ENCODE assay signal across 1 cellular context in genomic region chr22:45268958-45269844, GRCh38.
TF ChIP-seq lines count a peak whose summit lies in the region.

No MANE protein-coding gene starts in this region.

TF ChIP-seq in HEK293, 187 proteins besides CTCF, POLR2A, EP300 and RAD21 (continued from another document):
- TF ChIP-seq ZBTB11 (tag by site-specific recombination; conservative IDR thresholded peaks at IDR 0.05; ENCODE audit: low read depth) (no peak), ZNF24 (tag by site-specific recombination; IDR thresholded peaks at IDR 0.05) (no peak), ZNF335 (tag by site-specific recombination; conservative IDR thresholded peaks at IDR 0.05) (peak; percentile 98), ZBTB26 (tag by site-specific recombination; optimal IDR thresholded peaks at IDR 0.05) (peak; percentile 49), ZNF114 (tag by site-specific recombination; IDR thresholded peaks at IDR 0.05) (no peak), KLF8 (tag by site-specific recombination; IDR thresholded peaks at IDR 0.05) (peak; percentile 72), GLIS2 (tag by site-specific recombination; IDR thresholded peaks at IDR 0.05) (peak; percentile 41; the same call in 1 of the 2 replicates), ZBTB17 (tag by site-specific recombination; IDR thresholded peaks at IDR 0.05) (peak; percentile 85), ZBTB10 (tag by site-specific recombination; IDR thresholded peaks at IDR 0.05) (0 out of 2 replicates have a peak, but pooled peaks have one; percentile 43), ZNF426 (tag by site-specific recombination; IDR thresholded peaks at IDR 0.05) (no peak), YY2 (tag by site-specific recombination; IDR thresholded peaks at IDR 0.05) (peak; percentile 30; the same call in 1 of the 2 replicates), ZBTB8A (tag by site-specific recombination; IDR thresholded peaks at IDR 0.05) (peak; percentile 61), KLF9 (tag by site-specific recombination; IDR thresholded peaks at IDR 0.05; ENCODE audit: low read depth) (peak; percentile 88), GLIS1 (tag by site-specific recombination; IDR thresholded peaks at IDR 0.05) (peak; percentile 48; the same call in 1 of the 2 replicates), ZNF146 (tag by site-specific recombination; IDR thresholded peaks at IDR 0.05) (no peak), ZNF488 (tag by site-specific recombination; IDR thresholded peaks at IDR 0.05) (no peak), SP2 (tag by site-specific recombination; IDR thresholded peaks at IDR 0.05) (peak; percentile 10; the same call in 1 of the 2 replicates), INSM2 (tag by site-specific recombination; IDR thresholded peaks at IDR 0.05) (no peak)
